In genomic region chr4:139663561-139664138, GRCh38 we compare ENCODE assay signal across 1 cellular context.
TF ChIP-seq lines count a peak whose summit lies in the region.

No MANE protein-coding gene starts in this region.

TF ChIP-seq in HepG2, 621 proteins besides CTCF, POLR2A, EP300 and RAD21 (continued from another document):
- no peak for TF ChIP-seq ZNF703 (CRISPR knock-in tag; IDR thresholded peaks at IDR 0.05; ENCODE audit: borderline replicate concordance)
- no peak for TF ChIP-seq HMGXB3 (CRISPR knock-in tag; IDR thresholded peaks at IDR 0.05; ENCODE audit: borderline replicate concordance)
- no peak for TF ChIP-seq FOXO1 (CRISPR knock-in tag; IDR thresholded peaks at IDR 0.05)
- TF ChIP-seq KLF9 (CRISPR knock-in tag; IDR thresholded peaks at IDR 0.05; ENCODE audit: low read depth), result no peak
- TF ChIP-seq TCF7L2 (IDR thresholded peaks at IDR 0.05; ENCODE audit: low read depth, low read length), result no peak
- no peak for TF ChIP-seq ZEB1 (IDR thresholded peaks at IDR 0.05; ENCODE audit: insufficient replicate concordance, low read depth)
- no peak for TF ChIP-seq ZFP90 (CRISPR knock-in tag; IDR thresholded peaks at IDR 0.05; ENCODE audit: borderline replicate concordance)
- TF ChIP-seq ZNF414 (CRISPR knock-in tag; IDR thresholded peaks at IDR 0.05), result no peak
- no peak for TF ChIP-seq FLYWCH1 (CRISPR knock-in tag; IDR thresholded peaks at IDR 0.05)
- no peak for TF ChIP-seq KLF11 (CRISPR knock-in tag; IDR thresholded peaks at IDR 0.05)
- TF ChIP-seq SNAPC4 (CRISPR knock-in tag; IDR thresholded peaks at IDR 0.05), result no peak
- no peak for TF ChIP-seq ZNF766 (CRISPR knock-in tag; IDR thresholded peaks at IDR 0.05; ENCODE audit: borderline replicate concordance)
